In genomic region chr1:25990702-25991395, GRCh38 we compare ENCODE assay signal across 12 cellular contexts. TPM values are rescaled to one million over a fixed set of nuclear protein-coding genes. Genes with fewer than 3 reads are reported as not detected.
DNase-seq lines count a peak whose midpoint lies in the region; FAIRE-seq and TF ChIP-seq lines count a peak whose summit lies in the region.
"Had no signal": no experiment of that assay in that cellular context is flagged by ENCODE, and none has a peak within 500 bp of the region (broad histone marks: within the 10 kb centered on the region; RNA-seq: fewer than 3 reads in every experiment).

No MANE protein-coding gene starts in this region.

- H3K9ac ChIP-seq in duodenal mucosa (ENCODE audit: low read depth in 1 of 2, low read length in 2 of 2): peak overlapping the region; percentile 7 to 31

- H3K4me1 ChIP-seq in duodenal mucosa (ENCODE audit: control insufficient read depth in 1 of 2, insufficient read depth in 2 of 2, low read length in 2 of 2) (peaks cover 0 to 4% of the 10 kb centered on the region in 2 donors), ascending aorta (no peaks in the 10 kb centered on the region)

- H3K27me3 ChIP-seq in duodenal mucosa (ENCODE audit: control insufficient read depth in 1 of 2, insufficient read depth in 2 of 2, low read length in 2 of 2) (no peaks in the 10 kb centered on the region), ascending aorta (no peaks in the 10 kb centered on the region)

- H3K4me3 ChIP-seq in Jurkat, Clone E6-1 (ENCODE audit: low read length): peak overlapping the region; percentile 64
- peak overlapping the region; percentile 44 to 53 for H3K4me3 ChIP-seq in duodenal mucosa (ENCODE audit: low read depth in 1 of 2, low read length in 2 of 2)
- peak overlapping the region in 1 of 2 donors; percentile 2 for H3K4me3 ChIP-seq in ascending aorta

- no peak for FAIRE-seq in H54 (lab: Jason Lieb, UNC)

- no peak for TF ChIP-seq CTCF in ascending aorta (IDR thresholded peaks at IDR 0.05)

- no peak for TF ChIP-seq POLR2A in H54 (IDR thresholded peaks at IDR 0.05; ENCODE audit: low read depth, low read length)

- H3K9me3 ChIP-seq in duodenal mucosa (ENCODE audit: control insufficient read depth in 1 of 2, low read length in 2 of 2) (no peaks in the 10 kb centered on the region), ascending aorta (no peaks in the 10 kb centered on the region)

- H3K36me3 ChIP-seq in duodenal mucosa (ENCODE audit: control insufficient read depth in 1 of 2, insufficient read depth in 2 of 2, low read length in 2 of 2) (peaks cover 9 to 25% of the 10 kb centered on the region in 2 donors), ascending aorta (peaks cover 7 to 17% of the 10 kb centered on the region in 2 donors)

- peak; percentile 69 for DNase-seq in Jurkat, Clone E6-1 (ENCODE audit: low read depth, low spot score)
- peak; percentile 12 to 15 for DNase-seq in activated CD4-positive, alpha-beta T cell treated with anti-CD3 and anti-CD28 coated beads, Interleukin-2, amount 50 U/mL, for 4 hours
- peak; percentile 7 for DNase-seq in stimulated activated CD8-positive, alpha-beta memory T cell treated with anti-CD3 and anti-CD28 coated beads, Interleukin-12 subunit alpha, Interleukin-12 subunit beta, amount 100 ng/mL, for 24 hours (ENCODE audit: extremely low read depth)
- DNase-seq in NCI-H2107 (lab: John Stamatoyannopoulos, UW) (no peak), H54 (ENCODE audit: insufficient read length, low spot score) (no peak), NCI-H1105 treated with DMSO at 0.1 percent for 48 hours (lab: John Stamatoyannopoulos, UW) (no peak), ascending aorta (ENCODE audit: low spot score in 2 of 2) (no peak)
- DNase-seq: NCI-H2029 treated with DMSO at 0.1 percent for 48 hours, SW 1271 had no signal

- H3K27ac ChIP-seq in duodenal mucosa (ENCODE audit: low read depth, low read length) (no peak overlapping the region), ascending aorta (no peak overlapping the region)

- intact Hi-C loops in ascending aorta (cut with DNase I): no loop called here

RNA-seq across cellular contexts. Expression of gene PAFAH2, which starts 7.0 kb away (rescaled TPM):
- polyA plus RNA-seq in Jurkat, Clone E6-1 (2012; ENCODE audit: insufficient read depth, insufficient read length): 10.0 TPM
- total RNA-seq in ascending aorta: 1.3 TPM

RNA-seq across cellular contexts. Expression of gene EXTL1, which starts 30.7 kb away (rescaled TPM):
- polyA plus RNA-seq in Jurkat, Clone E6-1 (2012; ENCODE audit: insufficient read depth, insufficient read length): not detected
- 0.85 TPM for total RNA-seq in ascending aorta
- total RNA-seq: pulmonary artery endothelial cell had no signal

RNA-seq across cellular contexts. Expression of gene SLC30A2, which starts 55.1 kb away (rescaled TPM):
- polyA plus RNA-seq in Jurkat, Clone E6-1 (2012; ENCODE audit: insufficient read depth, insufficient read length): not detected
- not detected for total RNA-seq in ascending aorta
- total RNA-seq: Daoy, pulmonary artery endothelial cell had no signal

Comparison
In these comparisons a context has a peak if more than half of its experiments do, and no peak if none do; other contexts are left out.
1. DNase-seq: peak in Jurkat, Clone E6-1 (single experiment), activated CD4-positive, alpha-beta T cell treated with anti-CD3 and anti-CD28 coated beads, Interleukin-2, amount 50 U/mL, for 4 hours (2 of 2) and stimulated activated CD8-positive, alpha-beta memory T cell treated with anti-CD3 and anti-CD28 coated beads, Interleukin-12 subunit alpha, Interleukin-12 subunit beta, amount 100 ng/mL, for 24 hours (single experiment); none in NCI-H2107 (single experiment), H54 (single experiment), NCI-H1105 treated with DMSO at 0.1 percent for 48 hours (single experiment) and ascending aorta (0 of 2).